In genomic region chr3:188518835-188519452, GRCh38 we compare ENCODE assay signal across 26 cellular contexts.
A peak's percentile ranks its signal among the peaks of the same experiment; 100 is the strongest.
DNase-seq lines count a peak whose midpoint lies in the region; ATAC-seq, FAIRE-seq and TF ChIP-seq lines count a peak whose summit lies in the region.
"Had no signal": no experiment of that assay in that cellular context is flagged by ENCODE, and none has a peak within 500 bp of the region (broad histone marks: within the 10 kb centered on the region; RNA-seq: fewer than 3 reads in every experiment).

No MANE protein-coding gene starts in this region.

- H3K36me3 ChIP-seq in pancreas: no peaks in the 10 kb centered on the region

- H3K4me1 ChIP-seq in pancreas: peaks cover 0 to 7% (median 2%) of the 10 kb centered on the region in 3 donors

- no peaks in the 10 kb centered on the region for H3K27me3 ChIP-seq in pancreas
- H3K27me3 ChIP-seq: MG63 had no signal

- FAIRE-seq in pancreas (lab: Jason Lieb, UNC): no peak
- FAIRE-seq: A204.1, GM18507 had no signal

- H3K27me3 Mint-ChIP-seq in stimulated activated naive B cell treated with anti-CD40 and anti-IgM and Interleukin-4, amounts not matched to agents 10 μg/mL and 1 μg/mL and 100 μg/mL, for 72 hours: no peaks in the 10 kb centered on the region

- no peak overlapping the region for H3K4me3 ChIP-seq in pancreas
- H3K4me3 ChIP-seq: MG63, SK-N-MC had no signal

- ATAC-seq in pancreas (peak in 3 of 4 donors; percentile 32 to 54 (median 40)), GM18867 (IDR thresholded peaks at IDR 0.05; ENCODE audit: unreplicated experiment) (no peak)
- no peak for ATAC-seq in stimulated activated naive B cell treated with anti-CD40 and anti-IgM and Interleukin-4, amounts not matched to agents 10 μg/mL and 1 μg/mL and 100 μg/mL, for 72 hours (replicated peaks)
- ATAC-seq: HCT116 had no signal

- H3K4me1 Mint-ChIP-seq in stimulated activated naive B cell treated with anti-CD40 and anti-IgM and Interleukin-4, amounts not matched to agents 10 μg/mL and 1 μg/mL and 100 μg/mL, for 72 hours: peaks cover 12 to 19% of the 10 kb centered on the region in 2 donors

- DNase-seq in HuH-7 (ENCODE audit: low spot score) (peak; percentile 26), NOMO-1 treated with dmso at 0.1 percent for 144 hours (lab: John Stamatoyannopoulos, UW; ENCODE audit: unreplicated experiment) (peak; percentile 54), fibroblast of gingiva (ENCODE audit: low read depth) (peak; percentile 54), pancreas (no peak), activated gamma-delta T cell treated with Interleukin-2 at 50 U/mL for 16 hours (no peak)
- no peak for DNase-seq in stimulated activated naive B cell treated with anti-CD40 and anti-IgM and Interleukin-4, amounts not matched to agents 10 μg/mL and 1 μg/mL and 100 μg/mL, for 72 hours
- DNase-seq: GDM1; GOT3; Kasumi-1; MG63; NCI-H1092 treated with DMSO at 0.1 percent for 48 hours; NCI-H146; NCI-H2029; NCI-H226; NCI-H510A treated with DMSO at 0.1 percent for 48 hours; NCI-H774; NK-92 treated with Interleukin-12 subunit alpha and Interleukin-12 subunit beta, amount 100 ng/mL, for 24 hours; SHP77 treated with DMSO at 0.1 percent for 48 hours; SW 1271 had no signal

- 55 to 56% methylated on average over 6 of the region's 6 CpGs for WGBS in pancreas, 2 donors

- TF ChIP-seq CTCF in pancreas (IDR thresholded peaks at IDR 0.05): no peak

- H3K36me3 Mint-ChIP-seq in stimulated activated naive B cell treated with anti-CD40 and anti-IgM and Interleukin-4, amounts not matched to agents 10 μg/mL and 1 μg/mL and 100 μg/mL, for 72 hours: peaks cover 6 to 11% of the 10 kb centered on the region in 2 donors

- intact Hi-C loops in pancreas (cut with DNase I): no loop called here

- no peak overlapping the region for H3K27ac Mint-ChIP-seq in stimulated activated naive B cell treated with anti-CD40 and anti-IgM and Interleukin-4, amounts not matched to agents 10 μg/mL and 1 μg/mL and 100 μg/mL, for 72 hours
- H3K27ac Mint-ChIP-seq: CD14-positive monocyte had no signal

- no peak overlapping the region for H3K27ac ChIP-seq in pancreas
- H3K27ac ChIP-seq: RWPE1, SK-N-MC had no signal

- no peaks in the 10 kb centered on the region for H3K9me3 ChIP-seq in pancreas
- H3K9me3 ChIP-seq: MG63 had no signal

- no peak overlapping the region for H3K4me3 Mint-ChIP-seq in stimulated activated naive B cell treated with anti-CD40 and anti-IgM and Interleukin-4, amounts not matched to agents 10 μg/mL and 1 μg/mL and 100 μg/mL, for 72 hours
- H3K4me3 Mint-ChIP-seq: CD14-positive monocyte had no signal

- H3K9me3 Mint-ChIP-seq in stimulated activated naive B cell treated with anti-CD40 and anti-IgM and Interleukin-4, amounts not matched to agents 10 μg/mL and 1 μg/mL and 100 μg/mL, for 72 hours: peaks cover 0 to 5% of the 10 kb centered on the region in 2 donors

Comparison
In these comparisons a context has a peak if more than half of its experiments do, and no peak if none do; other contexts are left out.
1. DNase-seq: peak in HuH-7 (single experiment), NOMO-1 treated with dmso at 0.1 percent for 144 hours (single experiment) and fibroblast of gingiva (single experiment); none in pancreas (0 of 6), activated gamma-delta T cell treated with Interleukin-2 at 50 U/mL for 16 hours (single experiment) and stimulated activated naive B cell treated with anti-CD40 and anti-IgM and Interleukin-4, amounts not matched to agents 10 μg/mL and 1 μg/mL and 100 μg/mL, for 72 hours (single experiment).
2. ATAC-seq: peak in pancreas (3 of 4); none in GM18867 (single experiment) and stimulated activated naive B cell treated with anti-CD40 and anti-IgM and Interleukin-4, amounts not matched to agents 10 μg/mL and 1 μg/mL and 100 μg/mL, for 72 hours (0 of 2).